8 cellular contexts compared by ENCODE assay signal in the genomic region with DNA sequence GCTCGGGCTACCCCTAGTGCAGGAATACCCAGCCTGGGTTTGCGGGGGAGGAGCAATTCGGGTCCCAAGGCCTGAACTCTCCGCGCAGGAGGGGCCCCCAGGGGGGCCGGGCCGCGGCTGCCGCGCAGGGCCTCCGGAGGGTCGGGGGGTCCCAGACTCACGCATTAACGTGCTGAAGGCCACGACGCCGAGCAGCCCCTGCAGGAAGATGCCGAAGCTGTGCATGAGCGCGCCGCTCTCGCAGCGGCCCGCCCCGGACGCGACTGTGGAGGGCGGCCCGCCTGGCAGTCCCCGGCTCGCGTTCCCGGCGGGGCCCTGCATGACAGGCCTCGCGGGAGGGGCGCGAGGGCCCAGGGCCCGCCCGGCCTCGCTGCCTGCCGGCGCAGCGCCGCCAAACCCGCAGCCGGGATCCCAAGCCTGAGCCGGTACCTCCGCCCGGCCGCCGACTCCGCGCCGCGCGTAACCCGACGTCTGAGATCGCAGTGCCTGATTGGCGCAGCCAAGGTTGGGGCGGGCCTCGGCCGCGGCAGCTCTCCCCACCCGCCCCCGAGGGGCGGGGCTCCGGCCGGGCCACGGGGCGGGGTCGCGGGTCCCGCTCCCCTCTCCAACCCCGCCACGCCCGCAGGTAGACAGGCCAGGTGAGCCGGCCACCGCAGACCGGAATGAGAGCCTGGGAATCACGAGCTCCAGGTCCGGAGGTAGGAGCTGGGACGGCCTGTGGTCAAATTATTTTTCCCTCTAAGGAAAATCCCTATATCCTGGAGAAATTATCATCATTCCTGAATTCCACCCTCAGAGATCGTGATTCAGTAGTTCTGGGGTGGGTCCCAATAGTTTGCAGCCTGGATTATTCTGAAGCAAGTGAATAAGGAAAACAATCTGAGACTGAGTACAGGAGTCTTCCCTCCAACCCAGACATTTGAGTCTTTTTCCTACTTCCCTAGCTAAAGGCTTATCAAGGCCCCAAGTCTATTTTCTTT. TPM values are rescaled to one million over a fixed set of nuclear protein-coding genes. Genes with fewer than 3 reads are reported as not detected.
DNase-seq lines count a peak whose midpoint lies in the region; ATAC-seq and TF ChIP-seq lines count a peak whose summit lies in the region.

TSS of gene STIMATE (minus strand) at position 419 of the 980 bp plus-strand sequence. CDS start at position 321, 98 bp downstream.

- H3K9ac ChIP-seq in OCI-LY1 (ENCODE audit: low read length), result peak within 1 kb of the TSS; percentile 81

- peak within 1 kb of the TSS; percentile 52 for H3K27ac ChIP-seq in OCI-LY1 (ENCODE audit: low read depth, low read length, poor library complexity, severe bottlenecking)

- H3K9me3 Mint-ChIP-seq in Caco-2 (ENCODE audit: unreplicated experiment), result no peaks in the 10 kb centered on the region

- H3K79me2 ChIP-seq in OCI-LY1 (ENCODE audit: insufficient read depth, low read length), result peaks cover 22% of the 10 kb centered on the region; the same call in 1 of the 2 replicates

- no peaks in the 10 kb centered on the region for H3F3A ChIP-seq in OCI-LY1 (ENCODE audit: insufficient read depth, low read length)

- H3K9me3 ChIP-seq in Caco-2 (no peaks in the 10 kb centered on the region), OCI-LY1 (ENCODE audit: low read length) (no peaks in the 10 kb centered on the region)

- peak within 1 kb of the TSS; percentile 100 for H3K4me2 ChIP-seq in OCI-LY1 (ENCODE audit: low read length)

- TF ChIP-seq CTCF in Caco-2 (IDR thresholded peaks at IDR 0.05; ENCODE audit: insufficient read depth in 1 of 2, low read depth in 1 of 2, low read length in 1 of 2, severe bottlenecking in 1 of 2, unreplicated experiment in 1 of 2) (no peak), OCI-LY1 (IDR thresholded peaks at IDR 0.05; ENCODE audit: low read length) (no peak)

- H3K27me3 ChIP-seq in Caco-2 (replicated peaks; ENCODE audit: control insufficient read depth, insufficient read depth, low read length), result no peaks in the 10 kb centered on the region
- no peaks in the 10 kb centered on the region for H3K27me3 ChIP-seq in OCI-LY1 (ENCODE audit: insufficient read depth, low read length)

- intact Hi-C loops in Caco-2 (cut with micrococcal nuclease; ENCODE audit: unreplicated experiment), result no loop called here

- H3K36me3 Mint-ChIP-seq in Caco-2 (ENCODE audit: insufficient read depth, unreplicated experiment), result peaks cover 17% of the 10 kb centered on the region

- H3K27ac Mint-ChIP-seq in Caco-2 (ENCODE audit: unreplicated experiment), result peak within 1 kb of the TSS; percentile 63

- H3K27me3 Mint-ChIP-seq in Caco-2 (ENCODE audit: insufficient read depth, unreplicated experiment), result no peaks in the 10 kb centered on the region

- H3K36me3 ChIP-seq in Caco-2 (ENCODE audit: control insufficient read depth, insufficient read depth, low read length) (no peaks in the 10 kb centered on the region), OCI-LY1 (ENCODE audit: insufficient read depth, low read length) (peaks cover 9% of the 10 kb centered on the region; the same call in 1 of the 2 replicates)

- POLR2A ChIA-PET in Caco-2 (lab: Charles Lee), result interaction anchor here (0.6 kb wide), 1 partner anchor 156 kb away, joined by 3 read pairs; no protein-coding TSS in a partner anchor

- ATAC-seq in GM21367 (IDR thresholded peaks at IDR 0.05; ENCODE audit: unreplicated experiment), result peak; percentile 82

- H3K4me3 Mint-ChIP-seq in Caco-2 (ENCODE audit: unreplicated experiment), result peak within 1 kb of the TSS; percentile 87

- H4K20me1 ChIP-seq in OCI-LY1 (ENCODE audit: insufficient read depth, low read length), result no peaks in the 10 kb centered on the region

- CTCF ChIA-PET in Caco-2 (lab: Charles Lee), result interaction anchor here (0.9 kb wide), 1 partner anchor 154 kb away, joined by 9 read pairs; no protein-coding TSS in a partner anchor

- BruUV-seq in Caco-2 (replicated peaks; lab: Mats Ljungman, UMichigan), result no TSS peak

- H3K4me3 ChIP-seq in Caco-2 (ENCODE audit: low read depth, low read length) (peak within 1 kb of the TSS; percentile 82), OCI-LY1 (ENCODE audit: low read depth, low read length, poor library complexity, severe bottlenecking) (peak within 1 kb of the TSS; percentile 89)

- no peak within 1 kb of the TSS for H2AFZ ChIP-seq in OCI-LY1 (ENCODE audit: low read length)

- H3K9me2 ChIP-seq in OCI-LY1 (ENCODE audit: low read depth, low read length), result no peaks in the 10 kb centered on the region

- DNase-seq in Caco-2 (peak; percentile 89 to 95), HT1080 (ENCODE audit: low read depth) (peak; percentile 74), epidermal melanocyte (ENCODE audit: insufficient read length, low spot score) (peak; percentile 86), middle frontal gyrus (ENCODE audit: extremely low spot score, low spot score) (peak; percentile 88)
- DNase-seq in activated CD8-positive, alpha-beta memory T cell treated with anti-CD3 and anti-CD28 coated beads, Interleukin-2, amount 50 U/mL, for 48 hours, result peak; percentile 92
- DNase-seq in stimulated activated CD8-positive, alpha-beta memory T cell treated with anti-CD3 and anti-CD28 coated beads, Interleukin-2, amount 100 ng/mL, for 1 hour (ENCODE audit: low read depth in 2 of 2), result peak; percentile 61 to 74

- peaks cover 15% of the 10 kb centered on the region for H3K4me1 Mint-ChIP-seq in Caco-2 (ENCODE audit: low read depth, unreplicated experiment)

- H3K4me1 ChIP-seq in Caco-2 (0 out of 2 replicates have a peak, but pooled peaks cover 7% of the 10 kb centered on the region), OCI-LY1 (ENCODE audit: insufficient read depth, low read length, severe bottlenecking) (peaks cover 50% of the 10 kb centered on the region)

RNA-seq across cellular contexts. Expression of gene STIMATE, which starts in this region (rescaled TPM):
- total RNA-seq in Caco-2 (2022), result 13.5 and 13.9 TPM in 2 replicates
- total RNA-seq in HT1080 (2014; rRNA removed; shearing (Covaris generic)), result 18.1 and 18.7 TPM in 2 replicates
- polyA plus RNA-seq in HT1080 (2015; cell fraction: cytosol; rRNA removed), result 9.2 and 10.5 TPM in 2 replicates
- 7.2 and 15.2 TPM in 2 replicates for polyA plus RNA-seq in HT1080 (2015; cell fraction: nucleus; rRNA removed)

Comparison
In these comparisons a context has a peak if more than half of its experiments do, and no peak if none do; other contexts are left out.
1. Peak in every context shown above with its lines: DNase-seq, ATAC-seq, H3K4me3 ChIP-seq and H3K27ac ChIP-seq.